ENCODE assay signal across 25 cellular contexts in genomic region chr3:7508821-7509220, GRCh38.
"Had no signal": no experiment of that assay in that cellular context is flagged by ENCODE, and none has a peak within 500 bp of the region (broad histone marks: within the 10 kb centered on the region; RNA-seq: fewer than 3 reads in every experiment).

No MANE protein-coding gene starts in this region.

- H3K4me3 Mint-ChIP-seq: activated CD4-positive, alpha-beta T cell treated with anti-CD3 and anti-CD28 coated beads for 36 hours; activated naive CD8-positive, alpha-beta T cell; activated T-helper 1 cell treated with anti-CD3 and anti-CD28 coated beads, Interleukin-12 subunit alpha, Interleukin-12 subunit beta, Interleukin-2, Interleukin-4 antibody, amounts not matched to agents 30 ng/mL and 10 ng/mL and 1 ng/mL, durations not matched to agents 14 hours and 24 hours and 36 hours; brain; memory B cell; naive B cell; neural crest cell; T-cell; WTC11 had no signal

- H3K4me1 Mint-ChIP-seq: activated CD4-positive, alpha-beta T cell treated with anti-CD3 and anti-CD28 coated beads for 36 hours; memory B cell; naive B cell; T-cell; WTC11 had no signal

- H3K9me3 Mint-ChIP-seq: activated T-helper 1 cell treated with anti-CD3 and anti-CD28 coated beads, Interleukin-12 subunit alpha, Interleukin-12 subunit beta, Interleukin-2, Interleukin-4 antibody, amounts not matched to agents 30 ng/mL and 10 ng/mL and 1 ng/mL, durations not matched to agents 14 hours and 24 hours and 36 hours had no signal

- H3K36me3 Mint-ChIP-seq: activated naive CD8-positive, alpha-beta T cell; brain; memory B cell; naive B cell; T-cell; WTC11 had no signal

- H3K4me1 ChIP-seq: prostate gland had no signal

- H3K4me3 ChIP-seq: esophagus squamous epithelium, mucosa of descending colon, prostate gland, skin epidermis, tibial artery had no signal

- FAIRE-seq: endothelial cell of umbilical vein had no signal

- H3K27me3 ChIP-seq: esophagus squamous epithelium, tibial artery had no signal

- H3K36me3 ChIP-seq: esophagus squamous epithelium, prostate gland, tibial artery had no signal

- H3K27ac Mint-ChIP-seq: activated CD4-positive, alpha-beta T cell treated with anti-CD3 and anti-CD28 coated beads for 36 hours; activated naive CD8-positive, alpha-beta T cell; activated T-helper 1 cell treated with anti-CD3 and anti-CD28 coated beads, Interleukin-12 subunit alpha, Interleukin-12 subunit beta, Interleukin-2, Interleukin-4 antibody, amounts not matched to agents 30 ng/mL and 10 ng/mL and 1 ng/mL, durations not matched to agents 14 hours and 24 hours and 36 hours; brain; memory B cell; naive B cell; T-cell; WTC11 had no signal

- H3K9me3 ChIP-seq: esophagus squamous epithelium, mucosa of descending colon, prostate gland had no signal

- H3K27ac ChIP-seq: esophagus squamous epithelium, prostate gland, skin epidermis, tibial artery had no signal

- H3K27me3 Mint-ChIP-seq: activated CD4-positive, alpha-beta T cell treated with anti-CD3 and anti-CD28 coated beads for 36 hours; activated naive CD8-positive, alpha-beta T cell; memory B cell; naive B cell had no signal

- DNase-seq: activated CD4-positive, alpha-beta T cell treated with anti-CD3 and anti-CD28 coated beads for 36 hours; activated CD4-positive, alpha-beta T cell treated with anti-CD3 and anti-CD28 coated beads, Interleukin-2, amount 50 U/mL, for 48 hours; activated gamma-delta T cell treated with Interleukin-2 at 50 U/mL for 16 hours; dermis blood vessel endothelial cell; effector memory CD4-positive, alpha-beta T cell; esophagus squamous epithelium; foreskin melanocyte; kidney glomerular epithelial cell; left ventricle myocardium superior; mucosa of descending colon; naive B cell; right cardiac atrium; stimulated activated naive CD8-positive, alpha-beta T cell treated with anti-CD3 and anti-CD28 coated beads, Interleukin-15, Interleukin-2, amounts not matched to agents 100 U/mL and 50 U/mL, for 24 hours; substantia nigra; T-cell; tibial artery had no signal
